In genomic region chr12:78739653-78740052, GRCh38 we compare ENCODE assay signal across 3 cellular contexts.
"Had no signal": no experiment of that assay in that cellular context is flagged by ENCODE, and none has a peak within 500 bp of the region (broad histone marks: within the 10 kb centered on the region; RNA-seq: fewer than 3 reads in every experiment).

No MANE protein-coding gene starts in this region.

- H3K4me3 ChIP-seq: GM12878 had no signal

- DNase-seq: GDM1, GF-D8 had no signal

- ATAC-seq: GM12878 had no signal
